ENCODE assay signal across 12 cellular contexts in genomic region chr12:31773223-31773750, GRCh38. TPM values are rescaled to one million over a fixed set of nuclear protein-coding genes. Genes with fewer than 3 reads are reported as not detected.
A peak's percentile ranks its signal among the peaks of the same experiment; 100 is the strongest.
DNase-seq lines count a peak whose midpoint lies in the region; ATAC-seq and TF ChIP-seq lines count a peak whose summit lies in the region.
"Had no signal": no experiment of that assay in that cellular context is flagged by ENCODE, and none has a peak within 500 bp of the region (broad histone marks: within the 10 kb centered on the region; RNA-seq: fewer than 3 reads in every experiment).

No MANE protein-coding gene starts in this region.

- H3K4me3 Mint-ChIP-seq in Caco-2 (ENCODE audit: unreplicated experiment) = peak overlapping the region; percentile 16
- H3K4me3 Mint-ChIP-seq: CD4-positive, alpha-beta memory T cell had no signal

- H3K27ac ChIP-seq in right lobe of liver (peak overlapping the region; percentile 30 to 75 (median 45)), gastrocnemius medialis (no peak overlapping the region)
- H3K27ac ChIP-seq: ovary had no signal

- H3K9me3 Mint-ChIP-seq in Caco-2 (ENCODE audit: unreplicated experiment) = peaks cover 20% of the 10 kb centered on the region

- peaks cover 15% of the 10 kb centered on the region for H3K9me3 ChIP-seq in Caco-2
- H3K9me3 ChIP-seq in right lobe of liver = no peaks in the 10 kb centered on the region
- no peaks in the 10 kb centered on the region for H3K9me3 ChIP-seq in gastrocnemius medialis
- H3K9me3 ChIP-seq: ovary had no signal

- intact Hi-C loops in Caco-2 (cut with micrococcal nuclease; ENCODE audit: unreplicated experiment) = loop anchor here (1.0 to 10.0 kb wide), 11 partner anchors 16 to 502 kb away; partner anchors contain the start of genes AMN1, ETFBKMT and RESF1
- intact Hi-C loops in right lobe of liver (cut with DNase I) = no loop called here
- intact Hi-C loops in gastrocnemius medialis (cut with DNase I; ENCODE audit: low total_unique reads) = no loop called here

- H3K36me3 Mint-ChIP-seq in Caco-2 (ENCODE audit: insufficient read depth, unreplicated experiment) = peaks cover 13% of the 10 kb centered on the region

- DNase-seq in Caco-2 (peak; percentile 92 to 97), RPMI7951 (ENCODE audit: low read depth) (peak; percentile 7), right lobe of liver (peak; percentile 40 to 81 (median 72)), hypothalamus (lab: John Stamatoyannopoulos, UW) (no peak), gastrocnemius medialis (no peak)
- DNase-seq: activated T-cell treated with anti-CD3 and anti-CD28 coated beads, Interleukin-2, amount 50 U/mL, for 48 hours; CD4-positive, alpha-beta memory T cell; NCI-H1436 treated with DMSO at 0.1 percent for 48 hours had no signal

- H3K4me3 ChIP-seq in Caco-2 (ENCODE audit: low read depth, low read length) (no peak overlapping the region), right lobe of liver (no peak overlapping the region), gastrocnemius medialis (no peak overlapping the region)
- H3K4me3 ChIP-seq: ovary had no signal

- no peak for TF ChIP-seq CTCF in Caco-2 (IDR thresholded peaks at IDR 0.05; ENCODE audit: insufficient read depth in 1 of 2, low read depth in 1 of 2, low read length in 1 of 2, severe bottlenecking in 1 of 2, unreplicated experiment in 1 of 2)
- no peak for TF ChIP-seq CTCF in right lobe of liver (IDR thresholded peaks at IDR 0.05)
- TF ChIP-seq CTCF in gastrocnemius medialis (IDR thresholded peaks at IDR 0.05 in 4 of 5, conservative IDR thresholded peaks at IDR 0.05 in 1 of 5) = no peak

- POLR2A ChIA-PET in Caco-2 (lab: Charles Lee) = interaction anchor here (0.6 to 0.9 kb wide), 5 partner anchors 41 to 187 kb away, joined by 3 to 6 read pairs (median 3); partner anchors contain the start of gene AMN1

- H3K4me1 ChIP-seq in Caco-2 (peaks cover 29% of the 10 kb centered on the region), right lobe of liver (peaks cover 0 to 31% (median 13%) of the 10 kb centered on the region in 4 donors), gastrocnemius medialis (no peaks in the 10 kb centered on the region)

- in situ Hi-C loops in gastrocnemius medialis (cut with MboI; ENCODE audit: low sequenced_read_pairs in 4 of 4) = no loop called here

- H3K27ac Mint-ChIP-seq in Caco-2 (ENCODE audit: unreplicated experiment) = peak overlapping the region; percentile 89

- TF ChIP-seq POLR2A in right lobe of liver (IDR thresholded peaks at IDR 0.05) (no peak), gastrocnemius medialis (IDR thresholded peaks at IDR 0.05) (no peak)

- H3K27me3 Mint-ChIP-seq in Caco-2 (ENCODE audit: insufficient read depth, unreplicated experiment) = no peaks in the 10 kb centered on the region
- H3K27me3 Mint-ChIP-seq: CD4-positive, alpha-beta memory T cell had no signal

- 20% methylated on average over 1 of the region's 2 CpGs for WGBS in right lobe of liver (ENCODE audit: insufficient coverage, low coverage, low lambda C conversion rate, missing lambda C conversion rate)

- peaks cover 25% of the 10 kb centered on the region for H3K4me1 Mint-ChIP-seq in Caco-2 (ENCODE audit: low read depth, unreplicated experiment)

- ATAC-seq in GM21737 (IDR thresholded peaks at IDR 0.05; ENCODE audit: unreplicated experiment) = peak; percentile 54
- peak; percentile 87 to 96 (median 88) for ATAC-seq in right lobe of liver
- ATAC-seq in HG03135 (IDR thresholded peaks at IDR 0.05; ENCODE audit: unreplicated experiment) = no peak
- no peak for ATAC-seq in gastrocnemius medialis
- no peak for ATAC-seq in GM21367 (IDR thresholded peaks at IDR 0.05; ENCODE audit: unreplicated experiment)

- no peaks in the 10 kb centered on the region for H3K36me3 ChIP-seq in Caco-2 (ENCODE audit: control insufficient read depth, insufficient read depth, low read length)
- no peaks in the 10 kb centered on the region for H3K36me3 ChIP-seq in right lobe of liver
- H3K36me3 ChIP-seq in gastrocnemius medialis = no peaks in the 10 kb centered on the region
- H3K36me3 ChIP-seq: ovary had no signal

- no TSS peak for BruUV-seq in Caco-2 (replicated peaks; lab: Mats Ljungman, UMichigan)

- H3K27me3 ChIP-seq in Caco-2 (replicated peaks; ENCODE audit: control insufficient read depth, insufficient read depth, low read length) (no peaks in the 10 kb centered on the region), right lobe of liver (no peaks in the 10 kb centered on the region), gastrocnemius medialis (no peaks in the 10 kb centered on the region)
- H3K27me3 ChIP-seq: ovary had no signal

- CTCF ChIA-PET in Caco-2 (lab: Charles Lee) = no interaction called here

RNA-seq across cellular contexts. Expression of gene AMN1, which starts 44.5 kb away (rescaled TPM):
- 6.2 and 8.8 TPM in 2 replicates for total RNA-seq in Caco-2 (2022)
- total RNA-seq in RPMI7951 (2014; rRNA removed; shearing (Covaris generic)) = 9.5 and 11.7 TPM in 2 replicates
- 1 to 10 TPM; 1.2 to 7.3 (median 2.8) TPM for total RNA-seq in right lobe of liver
- total RNA-seq in gastrocnemius medialis = 10 to 100 TPM; 14.9 to 27.2 (median 18.6) TPM

Comparison
In these comparisons a context has a peak if more than half of its experiments do, and no peak if none do; other contexts are left out.
1. DNase-seq: peak in Caco-2 (2 of 2), RPMI7951 (single experiment) and right lobe of liver (3 of 3); none in hypothalamus (0 of 51) and gastrocnemius medialis (0 of 2).
2. ATAC-seq: peak in GM21737 (single experiment) and right lobe of liver (4 of 4); none in HG03135 (single experiment), gastrocnemius medialis (0 of 2) and GM21367 (single experiment).
3. H3K27ac ChIP-seq: peak in right lobe of liver (3 of 3); none in gastrocnemius medialis (0 of 4).